1 cellular context compared by ENCODE assay signal in genomic region chr1:244273845-244274619, GRCh38.
TF ChIP-seq lines count a peak whose summit lies in the region.

No MANE protein-coding gene starts in this region.

TF ChIP-seq in SK-N-SH, 30 proteins besides CTCF, POLR2A, EP300 and RAD21 (continued from another document):
- no peak for TF ChIP-seq IRF3 (IDR thresholded peaks at IDR 0.05; ENCODE audit: low read depth, low read length)
- peak; percentile 98 for TF ChIP-seq FOSL2 (IDR thresholded peaks at IDR 0.05; ENCODE audit: borderline replicate concordance, low read depth)
- peak; percentile 63; the same call in 1 of the 2 replicates for TF ChIP-seq POLR2AphosphoS5 (IDR thresholded peaks at IDR 0.05; ENCODE audit: low read depth, low read length)
- 0 out of 2 replicates have a peak, but pooled peaks have one; percentile 55 for TF ChIP-seq TEAD4 (IDR thresholded peaks at IDR 0.05; ENCODE audit: borderline replicate concordance, insufficient read depth)
- TF ChIP-seq MXI1 (IDR thresholded peaks at IDR 0.05; ENCODE audit: low read depth, low read length) = no peak
- no peak for TF ChIP-seq EZH2phosphoT487 (IDR thresholded peaks at IDR 0.05; ENCODE audit: borderline replicate concordance, low read depth)
- no peak for TF ChIP-seq RCOR1 (IDR thresholded peaks at IDR 0.05; ENCODE audit: low read length)
- peak; percentile 77; the same call in 1 of the 2 replicates for TF ChIP-seq ZBTB33 (IDR thresholded peaks at IDR 0.05; ENCODE audit: borderline replicate concordance, low read depth)
- TF ChIP-seq CHD2 (IDR thresholded peaks at IDR 0.05; ENCODE audit: low read length, partially characterized antibody) = no peak
- TF ChIP-seq FOXM1 (IDR thresholded peaks at IDR 0.05; ENCODE audit: low read depth) = peak; percentile 58; the same call in 1 of the 2 replicates
- TF ChIP-seq YY1 (IDR thresholded peaks at IDR 0.05; ENCODE audit: low read depth) = no peak
- TF ChIP-seq RXRA (IDR thresholded peaks at IDR 0.05; ENCODE audit: borderline replicate concordance, low read depth) = 0 out of 2 replicates have a peak, but pooled peaks have one; percentile 38
- no peak for TF ChIP-seq USF2 (IDR thresholded peaks at IDR 0.05; ENCODE audit: borderline replicate concordance, low read depth, low read length)
- peak; percentile 16; the same call in 1 of the 2 replicates for TF ChIP-seq SIN3A (IDR thresholded peaks at IDR 0.05; ENCODE audit: borderline replicate concordance, low read depth, low read length)
- TF ChIP-seq NFIC (IDR thresholded peaks at IDR 0.05; ENCODE audit: borderline replicate concordance) = peak; percentile 97
